In genomic region chr1:205506409-205507196, GRCh38 we compare ENCODE assay signal across 18 cellular contexts. TPM values are rescaled to one million over a fixed set of nuclear protein-coding genes. Genes with fewer than 3 reads are reported as not detected.
DNase-seq lines count a peak whose midpoint lies in the region; ATAC-seq, FAIRE-seq and TF ChIP-seq lines count a peak whose summit lies in the region.
"Had no signal": no experiment of that assay in that cellular context is flagged by ENCODE, and none has a peak within 500 bp of the region (broad histone marks: within the 10 kb centered on the region; RNA-seq: fewer than 3 reads in every experiment).

No MANE protein-coding gene starts in this region.

- no peaks in the 10 kb centered on the region for H3K27me3 ChIP-seq in CD8-positive, alpha-beta T cell (ENCODE audit: insufficient read depth, low read length)
- no peaks in the 10 kb centered on the region for H3K27me3 ChIP-seq in gastroesophageal sphincter

- no peaks in the 10 kb centered on the region for H3K36me3 Mint-ChIP-seq in CD8-positive, alpha-beta T cell
- no peaks in the 10 kb centered on the region for H3K36me3 Mint-ChIP-seq in T-cell
- no peaks in the 10 kb centered on the region for H3K36me3 Mint-ChIP-seq in progenitor cell of endocrine pancreas (ENCODE audit: insufficient read depth)
- no peaks in the 10 kb centered on the region for H3K36me3 Mint-ChIP-seq in HFFc6 (ENCODE audit: low read depth)
- H3K36me3 Mint-ChIP-seq: activated naive CD8-positive, alpha-beta T cell had no signal

- TF ChIP-seq POLR2A in gastroesophageal sphincter (IDR thresholded peaks at IDR 0.05) = no peak

- H3K27me3 Mint-ChIP-seq in CD8-positive, alpha-beta T cell (ENCODE audit: low read depth) = no peaks in the 10 kb centered on the region
- H3K27me3 Mint-ChIP-seq in T-cell (peaks cover 0 to 2% of the 10 kb centered on the region in 2 donors), progenitor cell of endocrine pancreas (peaks cover 13% of the 10 kb centered on the region), HFFc6 (ENCODE audit: insufficient read depth) (peaks cover 67% of the 10 kb centered on the region)
- H3K27me3 Mint-ChIP-seq: activated naive CD8-positive, alpha-beta T cell; central memory CD8-positive, alpha-beta T cell had no signal

- H3K4me3 ChIP-seq in CD8-positive, alpha-beta T cell (ENCODE audit: low read depth, low read length) = no peak overlapping the region
- no peak overlapping the region for H3K4me3 ChIP-seq in gastroesophageal sphincter

- H3K9me3 Mint-ChIP-seq in CD8-positive, alpha-beta T cell = no peaks in the 10 kb centered on the region
- H3K9me3 Mint-ChIP-seq in T-cell = no peaks in the 10 kb centered on the region
- no peaks in the 10 kb centered on the region for H3K9me3 Mint-ChIP-seq in progenitor cell of endocrine pancreas (ENCODE audit: low read depth)
- H3K9me3 Mint-ChIP-seq in HFFc6 = no peaks in the 10 kb centered on the region
- H3K9me3 Mint-ChIP-seq: central memory CD8-positive, alpha-beta T cell had no signal

- no peaks in the 10 kb centered on the region for H3K9me3 ChIP-seq in CD8-positive, alpha-beta T cell (ENCODE audit: low read length)
- H3K9me3 ChIP-seq in gastroesophageal sphincter = no peaks in the 10 kb centered on the region
- H3K9me3 ChIP-seq: neutrophil, spleen had no signal

- POLR2A ChIA-PET in CD8-positive, alpha-beta T cell (lab: Charles Lee) = no interaction called here
- POLR2A ChIA-PET in T-cell (lab: Charles Lee) = interaction anchor here (0.6 to 0.7 kb wide), 2 partner anchors 124 to 149 kb away, joined by 5 to 6 read pairs; no protein-coding TSS in a partner anchor

- H3K27ac Mint-ChIP-seq in CD8-positive, alpha-beta T cell = no peak overlapping the region
- no peak overlapping the region for H3K27ac Mint-ChIP-seq in T-cell
- H3K27ac Mint-ChIP-seq in progenitor cell of endocrine pancreas = no peak overlapping the region
- no peak overlapping the region for H3K27ac Mint-ChIP-seq in HFFc6
- H3K27ac Mint-ChIP-seq: activated naive CD8-positive, alpha-beta T cell had no signal

- FAIRE-seq in D721Med (lab: Jason Lieb, UNC) = no peak

- no peak for ATAC-seq in CD8-positive, alpha-beta T cell
- no peak for ATAC-seq in T-cell (replicated peaks in 1 of 4)
- no peak for ATAC-seq in gastroesophageal sphincter
- ATAC-seq in GM19467 (IDR thresholded peaks at IDR 0.05; ENCODE audit: unreplicated experiment) = no peak
- ATAC-seq: left lobe of liver had no signal

- H3K4me1 ChIP-seq in CD8-positive, alpha-beta T cell (ENCODE audit: insufficient read depth, low read length) = peaks cover 17% of the 10 kb centered on the region
- H3K4me1 ChIP-seq in gastroesophageal sphincter = peaks cover 0 to 28% (median 13%) of the 10 kb centered on the region in 3 donors

- peak overlapping the region; percentile 47 for H3K4me3 Mint-ChIP-seq in CD8-positive, alpha-beta T cell
- H3K4me3 Mint-ChIP-seq in T-cell (peak overlapping the region in 2 of 3 donors; percentile 31 to 87), progenitor cell of endocrine pancreas (ENCODE audit: low read depth) (peak overlapping the region; percentile 14), HFFc6 (no peak overlapping the region)

- no peak overlapping the region for H3K27ac ChIP-seq in CD8-positive, alpha-beta T cell (ENCODE audit: low read depth, low read length)
- peak overlapping the region in 3 of 4 donors; percentile 66 to 81 (median 69) for H3K27ac ChIP-seq in gastroesophageal sphincter
- H3K27ac ChIP-seq: neutrophil had no signal

- TF ChIP-seq CTCF in CD8-positive, alpha-beta T cell (IDR thresholded peaks at IDR 0.05) = no peak
- TF ChIP-seq CTCF in gastroesophageal sphincter (IDR thresholded peaks at IDR 0.05) (no peak), progenitor cell of endocrine pancreas (IDR thresholded peaks at IDR 0.05; ENCODE audit: unreplicated experiment) (no peak), HFFc6 (IDR thresholded peaks at IDR 0.05) (no peak), D721Med (IDR thresholded peaks at IDR 0.05; ENCODE audit: insufficient read depth, missing control alignments) (no peak)

- CTCF ChIA-PET in CD8-positive, alpha-beta T cell (lab: Charles Lee) = interaction anchor here (1.0 to 1.6 kb wide), 3 partner anchors 16 to 152 kb away, joined by 3 to 5 read pairs (median 4); no protein-coding TSS in a partner anchor
- CTCF ChIA-PET in T-cell (lab: Charles Lee) = no interaction called here

- TF ChIP-seq EP300 in gastroesophageal sphincter (IDR thresholded peaks at IDR 0.05) = no peak

- no peak for DNase-seq in CD8-positive, alpha-beta T cell
- DNase-seq in T-cell (no peak), progenitor cell of endocrine pancreas (ENCODE audit: low spot score, unreplicated experiment) (no peak), OCI-M1 (lab: John Stamatoyannopoulos, UW) (no peak), HFFc6 (no peak), D721Med (ENCODE audit: insufficient read length, low spot score) (no peak)
- DNase-seq: activated CD4-positive, CD25-positive, alpha-beta regulatory T cell treated with anti-CD3 and anti-CD28 coated beads, Interleukin-2, amount 50 U/mL, for 72 hours; activated CD8-positive, alpha-beta memory T cell treated with anti-CD3 and anti-CD28 coated beads, Interleukin-2, amount 50 U/mL, for 48 hours; NCI-H2081; NCI-H69; spleen had no signal

- H3K4me1 Mint-ChIP-seq in CD8-positive, alpha-beta T cell (ENCODE audit: low read depth) = peaks cover 18% of the 10 kb centered on the region
- H3K4me1 Mint-ChIP-seq in T-cell = peaks cover 0 to 20% (median 10%) of the 10 kb centered on the region in 3 donors
- H3K4me1 Mint-ChIP-seq in progenitor cell of endocrine pancreas (ENCODE audit: low read depth) = peaks cover 15% of the 10 kb centered on the region
- no peaks in the 10 kb centered on the region for H3K4me1 Mint-ChIP-seq in HFFc6 (ENCODE audit: low read depth)

- 95 to 96% methylated on average over 4 to 10 of the region's 17 CpGs for WGBS in gastroesophageal sphincter (ENCODE audit: low coverage in 1 of 2), 2 donors

- H3K36me3 ChIP-seq in CD8-positive, alpha-beta T cell (ENCODE audit: insufficient read depth, low read length) = no peaks in the 10 kb centered on the region
- no peaks in the 10 kb centered on the region for H3K36me3 ChIP-seq in gastroesophageal sphincter
- H3K36me3 ChIP-seq: neutrophil, spleen had no signal

- intact Hi-C loops in CD8-positive, alpha-beta T cell (cut with DNase I, micrococcal nuclease) = no loop called here

RNA-seq across cellular contexts. Expression of gene CDK18, which starts 2.1 kb away (rescaled TPM):
- total RNA-seq in CD8-positive, alpha-beta T cell = 1 to 10 TPM; 4.0 to 4.3 TPM
- 1 to 10 TPM; 1.7 to 4.6 (median 2.1) TPM for total RNA-seq in T-cell
- total RNA-seq in gastroesophageal sphincter = 10 to 100 TPM in 1 of 4 donors, 1 to 10 TPM in 3; 5.1 to 13.7 (median 6.3) TPM
- 23.9 and 24.5 TPM in 2 replicates for total RNA-seq in progenitor cell of endocrine pancreas
- 1 to 10 TPM in 4 of 6 experiments, under 1 TPM in 2; 0.33 to 2.9 (median 1.7) TPM for total RNA-seq in HFFc6 (2021; fragmentation: NEBNext Ultra II Directional; extraction: Animal tissue kit (Norgen Biotek cat#: 25700))

RNA-seq across cellular contexts. Expression of gene BLACAT1, which starts 50.8 kb away (rescaled TPM):
- total RNA-seq in CD8-positive, alpha-beta T cell = not detected
- total RNA-seq in T-cell (under 1 TPM in 3 of 5 donors, not detected in 2; 0.16 to 0.60 (median 0.30) TPM), gastroesophageal sphincter (not detected), progenitor cell of endocrine pancreas (6.3 and 6.7 TPM in 2 replicates)
- not detected for total RNA-seq in HFFc6 (2021; fragmentation: NEBNext Ultra II Directional; extraction: Animal tissue kit (Norgen Biotek cat#: 25700))
- total RNA-seq: subcutaneous adipose tissue had no signal
